Comparison of ENCODE assay signal across 9 cellular contexts in the genomic region with DNA sequence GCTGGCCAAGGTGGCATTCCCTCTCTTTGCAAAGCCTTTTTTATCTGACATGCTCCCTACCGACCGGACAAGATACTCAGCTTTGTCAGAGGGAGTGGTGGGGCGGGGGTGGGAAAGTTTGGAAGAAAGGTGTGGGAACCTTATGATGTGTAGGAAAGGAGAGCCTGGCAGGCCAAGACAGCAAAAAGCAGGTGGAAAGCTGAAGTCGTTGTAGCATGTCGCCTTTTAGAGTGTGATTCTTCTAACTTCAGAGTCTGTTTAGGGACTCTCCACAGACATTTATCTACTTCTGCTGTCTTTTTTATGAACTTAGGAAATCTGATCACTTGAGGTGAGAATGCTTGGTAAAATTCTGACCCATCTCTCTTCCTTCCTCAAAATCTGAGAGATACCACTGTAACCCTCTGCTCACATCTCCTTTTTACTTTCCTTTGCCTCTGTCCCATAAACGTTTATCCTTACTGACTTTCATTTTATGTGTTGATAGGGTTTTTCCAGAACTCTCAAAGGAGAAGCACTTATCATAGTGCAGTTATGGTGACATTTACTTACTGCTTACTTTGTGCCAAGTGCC. TPM values are rescaled to one million over a fixed set of nuclear protein-coding genes. Genes with fewer than 3 reads are reported as not detected.
DNase-seq lines count a peak whose midpoint lies in the region; ATAC-seq and TF ChIP-seq lines count a peak whose summit lies in the region.
"Had no signal": no experiment of that assay in that cellular context is flagged by ENCODE, and none has a peak within 500 bp of the region (broad histone marks: within the 10 kb centered on the region; RNA-seq: fewer than 3 reads in every experiment).

No MANE protein-coding gene starts in this region.

- H3K9me3 ChIP-seq in gastroesophageal sphincter (no peaks in the 10 kb centered on the region), right atrium auricular region (no peaks in the 10 kb centered on the region)

- H3K4me2 ChIP-seq in mesendoderm (ENCODE audit: low read length): no peak overlapping the region

- H3K27ac ChIP-seq in mesendoderm (ENCODE audit: low read depth, low read length) (no peak overlapping the region), gastroesophageal sphincter (no peak overlapping the region), right atrium auricular region (no peak overlapping the region)

- TF ChIP-seq CTCF in gastroesophageal sphincter (IDR thresholded peaks at IDR 0.05) (no peak), right atrium auricular region (IDR thresholded peaks at IDR 0.05) (no peak)

- H3K36me3 ChIP-seq in mesendoderm (ENCODE audit: control insufficient read depth, insufficient read depth, low read length) (no peaks in the 10 kb centered on the region), gastroesophageal sphincter (no peaks in the 10 kb centered on the region), right atrium auricular region (no peaks in the 10 kb centered on the region)

- ATAC-seq in GM18873 (IDR thresholded peaks at IDR 0.05; ENCODE audit: low FRiP score, unreplicated experiment): peak; percentile 37
- ATAC-seq in HG02759 (IDR thresholded peaks at IDR 0.05; ENCODE audit: unreplicated experiment): peak; percentile 46
- no peak for ATAC-seq in gastroesophageal sphincter
- no peak for ATAC-seq in left colon

- H3K4me3 ChIP-seq in mesendoderm (ENCODE audit: low read length): no peak overlapping the region
- H3K4me3 ChIP-seq in gastroesophageal sphincter: no peak overlapping the region
- H3K4me3 ChIP-seq in right atrium auricular region: no peak overlapping the region

- peaks cover 3% of the 10 kb centered on the region for H3K4me1 ChIP-seq in mesendoderm (ENCODE audit: control insufficient read depth, low read depth, low read length)
- peaks cover 0 to 25% (median 0%) of the 10 kb centered on the region in 3 donors for H3K4me1 ChIP-seq in gastroesophageal sphincter
- H3K4me1 ChIP-seq in right atrium auricular region: peaks cover 0 to 10% of the 10 kb centered on the region in 2 donors

- no peak overlapping the region for H2BK120ac ChIP-seq in mesendoderm (ENCODE audit: low read depth, low read length)

- H3K79me1 ChIP-seq in mesendoderm (ENCODE audit: low read length): peaks cover 8% of the 10 kb centered on the region

- H3K79me2 ChIP-seq in mesendoderm (ENCODE audit: control insufficient read depth, insufficient read depth, low read length): peaks cover 12% of the 10 kb centered on the region

- no peak overlapping the region for H4K8ac ChIP-seq in mesendoderm (ENCODE audit: low read depth, low read length)

- WGBS in mesendoderm (ENCODE audit: extremely low coverage, insufficient coverage, low lambda C conversion rate): no CpG with 5 or more reads among the region's 6 CpGs
- 42 to 62% methylated on average over 2 to 3 of the region's 6 CpGs for WGBS in gastroesophageal sphincter (ENCODE audit: low coverage in 1 of 2), 2 donors

- H3K18ac ChIP-seq in mesendoderm (ENCODE audit: low read length): no peak overlapping the region

- no peaks in the 10 kb centered on the region for H3K27me3 ChIP-seq in mesendoderm (ENCODE audit: insufficient read depth, low read length, poor library complexity)
- H3K27me3 ChIP-seq in gastroesophageal sphincter: no peaks in the 10 kb centered on the region
- H3K27me3 ChIP-seq in right atrium auricular region: no peaks in the 10 kb centered on the region

- H3K9ac ChIP-seq in mesendoderm (ENCODE audit: low read length): no peak overlapping the region

- H4K5ac ChIP-seq in mesendoderm (ENCODE audit: low read length): no peak overlapping the region

- no peak for TF ChIP-seq EP300 in gastroesophageal sphincter (IDR thresholded peaks at IDR 0.05)

- H2AK5ac ChIP-seq in mesendoderm (ENCODE audit: low read length): no peak overlapping the region

- H3K56ac ChIP-seq in mesendoderm (ENCODE audit: low read length): no peak overlapping the region

- intact Hi-C loops in left colon (cut with DNase I, micrococcal nuclease): no loop called here

- H2BK15ac ChIP-seq in mesendoderm (replicated peaks; ENCODE audit: low read depth): no peak overlapping the region

- DNase-seq in NOMO-1 treated with dmso at 0.1 percent for 144 hours (lab: John Stamatoyannopoulos, UW; ENCODE audit: unreplicated experiment) (peak; percentile 57), mesendoderm (peak; percentile 75), left colon (no peak), COLO829 (ENCODE audit: low spot score) (no peak), right atrium auricular region (ENCODE audit: low spot score) (no peak)

- H3K4ac ChIP-seq in mesendoderm (ENCODE audit: low read depth, low read length): no peak overlapping the region

- H2BK5ac ChIP-seq in mesendoderm (ENCODE audit: low read length): no peak overlapping the region

- no peak overlapping the region for H3K23ac ChIP-seq in mesendoderm (ENCODE audit: low read length)

- TF ChIP-seq POLR2A in gastroesophageal sphincter (IDR thresholded peaks at IDR 0.05): no peak

RNA-seq across cellular contexts. Expression of a gene that starts 8.2 kb away (rescaled TPM):
- polyA plus RNA-seq in mesendoderm (2013, experiment 1 of 2): 20.6 TPM
- polyA plus RNA-seq in mesendoderm (2013, experiment 2 of 2): 20.0 TPM
- total RNA-seq in gastroesophageal sphincter (10 to 100 TPM; 40.4 to 57.7 (median 49.7) TPM), left colon (10 to 100 TPM; 37.2 to 37.8 TPM), right atrium auricular region (10 to 100 TPM; 14.7 to 16.7 TPM)

RNA-seq across cellular contexts. Expression of a gene that starts 25.2 kb away (rescaled TPM):
- 73.6 TPM for polyA plus RNA-seq in mesendoderm (2013, experiment 1 of 2)
- 72.9 TPM for polyA plus RNA-seq in mesendoderm (2013, experiment 2 of 2)
- total RNA-seq in gastroesophageal sphincter: 10 to 100 TPM; 20.9 to 30.8 (median 24.0) TPM
- 10 to 100 TPM; 18.4 to 19.7 TPM for total RNA-seq in left colon
- total RNA-seq in right atrium auricular region: 10 to 100 TPM; 12.5 to 14.0 TPM

RNA-seq across cellular contexts. Expression of a gene that starts 47.2 kb away (rescaled TPM):
- polyA plus RNA-seq in mesendoderm (2013, experiment 1 of 2): not detected
- polyA plus RNA-seq in mesendoderm (2013, experiment 2 of 2): not detected
- total RNA-seq in gastroesophageal sphincter (10 to 100 TPM in 1 of 4 donors, 1 to 10 TPM in 2, not detected in 1; 2.3 to 24.6 (median 7.8) TPM), left colon (100 to 1,000 TPM; 114 to 909 TPM), right atrium auricular region (1 to 10 TPM; 1.8 to 2.7 TPM)
- total RNA-seq: NCI-H460 had no signal

Comparison
In these comparisons a context has a peak if more than half of its experiments do, and no peak if none do; other contexts are left out.
1. ATAC-seq: peak in GM18873 (single experiment) and HG02759 (single experiment); none in gastroesophageal sphincter (single experiment) and left colon (single experiment).
2. DNase-seq: peak in NOMO-1 treated with dmso at 0.1 percent for 144 hours (single experiment) and mesendoderm (single experiment); none in left colon (0 of 2), COLO829 (single experiment) and right atrium auricular region (single experiment).
3. RNA of a gene that starts 47.2 kb away (total RNA-seq): 114 to 909 TPM in left colon; 2.3 to 24.6 TPM in gastroesophageal sphincter and 1.8 to 2.7 TPM in right atrium auricular region; every median in the first group is over 4 times any median in the second.